1 cellular context compared by ENCODE assay signal in the genomic region with DNA sequence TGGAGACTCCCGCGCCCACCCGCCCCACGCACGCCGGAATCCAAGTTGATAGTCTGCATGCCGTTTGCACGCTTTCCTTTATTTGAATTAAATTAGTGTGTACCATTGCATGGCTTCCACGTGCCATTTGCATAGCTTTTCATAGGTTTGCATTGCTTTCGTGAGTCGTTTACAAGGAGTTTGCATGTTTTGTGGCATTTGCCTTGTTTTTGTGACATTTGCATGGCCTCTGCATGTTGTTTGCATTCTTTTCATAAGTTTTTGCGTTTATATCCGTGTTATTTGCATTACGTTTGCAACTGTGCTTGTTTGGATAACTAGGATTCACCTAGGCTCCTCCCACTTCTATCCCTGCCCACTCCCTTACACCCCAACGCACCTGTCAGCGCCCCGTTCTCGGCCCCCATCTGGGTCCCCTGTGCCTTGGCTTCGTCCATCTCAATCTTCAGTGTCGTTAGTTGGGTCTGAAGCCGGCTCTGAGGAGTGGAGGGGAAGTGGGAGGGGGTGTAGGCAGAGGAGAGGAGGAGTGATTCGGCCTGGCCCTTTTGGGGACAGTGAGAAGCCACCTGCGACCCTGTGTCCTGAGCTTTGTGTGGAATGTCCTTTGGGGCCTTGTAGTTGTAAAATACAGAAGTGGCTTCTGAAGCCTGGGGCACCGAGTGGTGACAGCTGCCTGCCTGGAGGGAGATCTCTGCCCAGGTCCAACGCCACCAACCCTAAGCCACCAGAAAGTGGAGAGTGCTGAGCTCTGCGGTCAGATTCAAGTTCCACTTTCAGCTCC.
TF ChIP-seq lines count a peak whose summit lies in the region.

No MANE protein-coding gene starts in this region.

TF ChIP-seq in H1, 55 proteins besides CTCF, POLR2A, EP300 and RAD21:
- TF ChIP-seq FOSL1 (IDR thresholded peaks at IDR 0.05; ENCODE audit: insufficient read depth, low read depth, low read length) (no peak), CEBPB (IDR thresholded peaks at IDR 0.05; ENCODE audit: low read depth, low read length) (no peak), SP4 (IDR thresholded peaks at IDR 0.05; ENCODE audit: low read length) (no peak), ASH2L (IDR thresholded peaks at IDR 0.05; ENCODE audit: low read length) (no peak), CBX5 (IDR thresholded peaks at IDR 0.05; ENCODE audit: low read depth, low read length) (no peak)
